ENCODE assay signal across 9 cellular contexts in genomic region chr10:77493851-77494788, GRCh38.
DNase-seq lines count a peak whose midpoint lies in the region; ATAC-seq and TF ChIP-seq lines count a peak whose summit lies in the region.
"Had no signal": no experiment of that assay in that cellular context is flagged by ENCODE, and none has a peak within 500 bp of the region (broad histone marks: within the 10 kb centered on the region; RNA-seq: fewer than 3 reads in every experiment).

No MANE protein-coding gene starts in this region.

- TF ChIP-seq POLR2A in gastroesophageal sphincter (IDR thresholded peaks at IDR 0.05): no peak
- TF ChIP-seq POLR2A in stomach (IDR thresholded peaks at IDR 0.05): no peak

- no peak overlapping the region for H2AFZ ChIP-seq in OCI-LY7 (ENCODE audit: low read length)

- no peak for DNase-seq in Right ventricle myocardium superior
- DNase-seq in right cardiac atrium: no peak
- DNase-seq in NCI-H69 (lab: John Stamatoyannopoulos, UW): peak; percentile 42
- DNase-seq in OCI-LY7 (ENCODE audit: low spot score): no peak
- DNase-seq in stomach: no peak
- DNase-seq in SKM-1 treated with dmso at 0.1 percent for 144 hours (lab: John Stamatoyannopoulos, UW; ENCODE audit: unreplicated experiment): no peak
- DNase-seq: activated CD4-positive, alpha-beta T cell treated with anti-CD3 and anti-CD28 coated beads, Interleukin-2, amount 50 U/mL, for 48 hours had no signal

- H3K4me3 ChIP-seq in right cardiac atrium (ENCODE audit: low read length): no peak overlapping the region
- H3K4me3 ChIP-seq in gastroesophageal sphincter: no peak overlapping the region
- H3K4me3 ChIP-seq in OCI-LY7 (ENCODE audit: low read depth, low read length, poor library complexity, severe bottlenecking): no peak overlapping the region
- no peak overlapping the region for H3K4me3 ChIP-seq in stomach

- H3K27me3 ChIP-seq in right cardiac atrium (ENCODE audit: control insufficient read depth, insufficient read depth): no peaks in the 10 kb centered on the region
- H3K27me3 ChIP-seq in gastroesophageal sphincter: no peaks in the 10 kb centered on the region
- H3K27me3 ChIP-seq in stomach: no peaks in the 10 kb centered on the region

- WGBS in right cardiac atrium: 68% methylated on average over 14 of the region's 14 CpGs
- WGBS in gastroesophageal sphincter (ENCODE audit: low coverage in 1 of 2), 2 donors: 6 to 61% methylated on average over 3 to 8 of the region's 14 CpGs
- 61 to 80% (median 79%) methylated on average over 11 to 14 of the region's 14 CpGs for WGBS in stomach, 5 donors

- ATAC-seq in Right ventricle myocardium superior (ENCODE audit: poor library complexity) (peak; percentile 36), right cardiac atrium (no peak), gastroesophageal sphincter (no peak), HG03520 (IDR thresholded peaks at IDR 0.05; ENCODE audit: unreplicated experiment) (no peak)

- no peaks in the 10 kb centered on the region for H4K20me1 ChIP-seq in OCI-LY7 (ENCODE audit: insufficient read depth, low read length)

- TF ChIP-seq EP300 in gastroesophageal sphincter (IDR thresholded peaks at IDR 0.05) (no peak), stomach (IDR thresholded peaks at IDR 0.05) (no peak)

- BruUV-seq in OCI-LY7 (replicated peaks; lab: Mats Ljungman, UMichigan): no TSS peak

- TF ChIP-seq CTCF in gastroesophageal sphincter (IDR thresholded peaks at IDR 0.05) (peak in 3 of 4 experiments; percentile 19 to 51 (median 25)), OCI-LY7 (conservative IDR thresholded peaks at IDR 0.05; ENCODE audit: low read length) (no peak), stomach (IDR thresholded peaks at IDR 0.05) (peak in 1 of 7 experiments; percentile 11)

- H3K79me2 ChIP-seq in OCI-LY7 (ENCODE audit: insufficient read depth, low read depth, low read length): no peaks in the 10 kb centered on the region

- intact Hi-C loops in Right ventricle myocardium superior (cut with DNase I): loop anchor here (2.0 kb wide), 1 partner anchor 149 kb away; no protein-coding TSS in a partner anchor
- intact Hi-C loops in right cardiac atrium (cut with DNase I): loop anchor here in 1 of 4 donors (2.0 kb wide), 1 partner anchor 147 kb away; no protein-coding TSS in a partner anchor
- intact Hi-C loops in OCI-LY7 (cut with micrococcal nuclease; ENCODE audit: unreplicated experiment): no loop called here
- intact Hi-C loops in stomach (cut with DNase I; ENCODE audit: low total_unique reads): no loop called here

- H3K4me1 ChIP-seq in right cardiac atrium (ENCODE audit: control insufficient read depth, insufficient read depth, low read length) (no peaks in the 10 kb centered on the region), gastroesophageal sphincter (peaks cover 0 to 67% (median 8%) of the 10 kb centered on the region in 3 donors), OCI-LY7 (ENCODE audit: insufficient read depth, low read length, poor library complexity, severe bottlenecking) (no peaks in the 10 kb centered on the region), stomach (peaks cover 7 to 59% (median 18%) of the 10 kb centered on the region in 4 donors)

- POLR2A ChIA-PET in OCI-LY7 (lab: Charles Lee): no interaction called here

- H3K4me2 ChIP-seq in OCI-LY7 (ENCODE audit: low read length): no peak overlapping the region

- CTCF ChIA-PET in OCI-LY7 (lab: Charles Lee; ENCODE audit: unreplicated experiment): no interaction called here

- no peaks in the 10 kb centered on the region for H3K9me2 ChIP-seq in OCI-LY7 (ENCODE audit: insufficient read depth, low read length)

- H3K9me3 ChIP-seq in right cardiac atrium (ENCODE audit: control insufficient read depth, low read length): no peaks in the 10 kb centered on the region
- H3K9me3 ChIP-seq in gastroesophageal sphincter: no peaks in the 10 kb centered on the region
- H3K9me3 ChIP-seq in OCI-LY7 (ENCODE audit: low read length): no peaks in the 10 kb centered on the region
- H3K9me3 ChIP-seq in stomach: no peaks in the 10 kb centered on the region

- H3K36me3 ChIP-seq in gastroesophageal sphincter (peaks cover 0 to 7% of the 10 kb centered on the region in 2 donors), OCI-LY7 (ENCODE audit: insufficient read depth, low read length) (no peaks in the 10 kb centered on the region), stomach (no peaks in the 10 kb centered on the region)

- H3K27ac ChIP-seq in right cardiac atrium (ENCODE audit: low read length) (no peak overlapping the region), gastroesophageal sphincter (peak overlapping the region in 2 of 4 donors; percentile 14 to 47), OCI-LY7 (ENCODE audit: low read depth, low read length, poor library complexity, severe bottlenecking) (no peak overlapping the region), stomach (peak overlapping the region in 1 of 5 donors; percentile 10)
